ENCODE assay signal across 11 cellular contexts in the genomic region with DNA sequence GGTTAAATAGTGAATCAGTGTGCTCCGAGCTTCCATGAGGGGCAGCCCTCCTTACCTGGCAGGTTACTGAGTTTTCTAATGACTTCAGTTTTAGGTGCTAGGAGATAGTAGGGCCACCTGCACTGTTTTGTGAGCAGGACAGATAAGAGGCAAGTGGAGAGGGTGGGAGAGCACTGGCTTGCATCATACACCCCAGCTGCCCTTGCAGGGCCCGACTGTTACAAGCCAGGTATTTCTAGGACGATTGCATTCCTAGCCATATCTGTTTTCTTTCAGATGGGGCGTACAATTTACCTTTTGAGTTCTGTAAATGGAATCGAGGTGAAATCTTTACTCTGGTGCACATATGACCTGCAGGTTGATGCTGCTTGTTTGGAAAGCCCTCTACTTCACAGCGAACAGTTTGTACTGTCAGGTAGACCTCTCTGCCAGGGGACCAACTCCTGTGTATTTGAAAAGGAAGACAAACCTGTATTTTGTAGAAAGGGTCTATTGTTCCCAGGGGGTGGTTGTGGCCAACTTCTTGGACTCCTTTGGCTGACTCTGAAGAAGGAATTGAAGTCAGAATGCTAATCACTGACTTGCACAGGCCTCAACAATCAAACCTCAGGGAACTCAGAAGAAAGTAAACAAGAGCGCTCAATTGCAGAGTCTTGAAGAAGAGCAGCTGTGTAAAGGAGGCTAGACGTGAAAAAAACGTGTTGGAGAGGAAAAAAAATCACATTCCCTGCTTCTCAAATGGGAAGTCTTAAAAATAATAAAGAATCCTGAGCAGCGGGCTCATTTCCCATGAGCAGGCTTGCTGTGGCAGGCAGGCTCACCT. TPM values are rescaled to one million over a fixed set of nuclear protein-coding genes. Genes with fewer than 3 reads are reported as not detected.
DNase-seq lines count a peak whose midpoint lies in the region; ATAC-seq and TF ChIP-seq lines count a peak whose summit lies in the region.
"Had no signal": no experiment of that assay in that cellular context is flagged by ENCODE, and none has a peak within 500 bp of the region (broad histone marks: within the 10 kb centered on the region; RNA-seq: fewer than 3 reads in every experiment).

No MANE protein-coding gene starts in this region.

- H3K9me3 ChIP-seq in body of pancreas, result no peaks in the 10 kb centered on the region
- no peaks in the 10 kb centered on the region for H3K9me3 ChIP-seq in stomach

- H3K4me3 ChIP-seq in body of pancreas, result no peak overlapping the region
- H3K4me3 ChIP-seq in stomach, result no peak overlapping the region

- DNase-seq in NCI-H1105 treated with DMSO at 0.1 percent for 48 hours (lab: John Stamatoyannopoulos, UW), result peak; percentile 54
- DNase-seq in body of pancreas, result peak in 3 of 4 donors; percentile 41 to 63 (median 53)
- DNase-seq in left lobe of liver (ENCODE audit: low spot score), result no peak
- DNase-seq in stomach, result no peak
- DNase-seq in COLO829 (ENCODE audit: low spot score), result no peak
- DNase-seq in H4 (ENCODE audit: low spot score), result no peak
- no peak for DNase-seq in RPMI8226
- DNase-seq: activated CD4-positive, CD25-positive, alpha-beta regulatory T cell; NCI-H748 treated with DMSO at 0.1 percent for 48 hours had no signal

- H3K4me1 ChIP-seq in body of pancreas (peaks cover 61% of the 10 kb centered on the region), stomach (peaks cover 44 to 98% (median 77%) of the 10 kb centered on the region in 4 donors)

- 22% methylated on average over 10 of the region's 10 CpGs for WGBS in body of pancreas, 2 donors
- WGBS in stomach, 5 donors, result 25 to 44% (median 36%) methylated on average over 10 of the region's 10 CpGs

- TF ChIP-seq CTCF in body of pancreas (IDR thresholded peaks at IDR 0.05), result no peak
- TF ChIP-seq CTCF in stomach (IDR thresholded peaks at IDR 0.05), result no peak

- intact Hi-C loops in body of pancreas (cut with DNase I) (no loop called here), stomach (cut with DNase I; ENCODE audit: low total_unique reads) (no loop called here)

- H3K27me3 ChIP-seq in body of pancreas, result no peaks in the 10 kb centered on the region
- no peaks in the 10 kb centered on the region for H3K27me3 ChIP-seq in stomach

- peak overlapping the region; percentile 77 to 87 (median 82) for H3K27ac ChIP-seq in body of pancreas
- peak overlapping the region; percentile 70 to 86 (median 77) for H3K27ac ChIP-seq in stomach

- peak; percentile 45 for ATAC-seq in body of pancreas
- peak; percentile 29 for ATAC-seq in left lobe of liver
- ATAC-seq in GM21529 (IDR thresholded peaks at IDR 0.05; ENCODE audit: unreplicated experiment), result no peak
- ATAC-seq: activated T-helper 17 cell treated with anti-CD3 and anti-CD28 coated beads, Interleukin-2, amount 50 U/mL, for 72 hours had no signal

- TF ChIP-seq POLR2A in body of pancreas (IDR thresholded peaks at IDR 0.05) (no peak), stomach (IDR thresholded peaks at IDR 0.05) (no peak)

- no peaks in the 10 kb centered on the region for H3K36me3 ChIP-seq in body of pancreas (replicated peaks in 1 of 2; ENCODE audit: insufficient read depth in 1 of 2, low read depth in 2 of 2)
- no peaks in the 10 kb centered on the region for H3K36me3 ChIP-seq in stomach

- TF ChIP-seq EP300 in stomach (IDR thresholded peaks at IDR 0.05), result no peak

RNA-seq across cellular contexts. Expression of gene ETV6, which starts 57.2 kb away (rescaled TPM):
- 10 to 100 TPM; 17.5 to 17.9 TPM for total RNA-seq in body of pancreas
- total RNA-seq in left lobe of liver, result 10.8 TPM
- total RNA-seq in stomach, result 10 to 100 TPM; 11.6 to 60.3 (median 19.1) TPM
- polyA plus RNA-seq in stomach, result 1 to 10 TPM; 4.1 to 7.3 (median 4.4) TPM
- 4.6 and 6.1 TPM in 2 replicates for total RNA-seq in H4 (2014; rRNA removed; shearing (Covaris generic))

Comparison
In these comparisons a context has a peak if more than half of its experiments do, and no peak if none do; other contexts are left out.
1. DNase-seq: peak in NCI-H1105 treated with DMSO at 0.1 percent for 48 hours (single experiment) and body of pancreas (3 of 4); none in left lobe of liver (single experiment), stomach (single experiment), COLO829 (single experiment), H4 (single experiment) and RPMI8226 (single experiment).